In the genomic region with DNA sequence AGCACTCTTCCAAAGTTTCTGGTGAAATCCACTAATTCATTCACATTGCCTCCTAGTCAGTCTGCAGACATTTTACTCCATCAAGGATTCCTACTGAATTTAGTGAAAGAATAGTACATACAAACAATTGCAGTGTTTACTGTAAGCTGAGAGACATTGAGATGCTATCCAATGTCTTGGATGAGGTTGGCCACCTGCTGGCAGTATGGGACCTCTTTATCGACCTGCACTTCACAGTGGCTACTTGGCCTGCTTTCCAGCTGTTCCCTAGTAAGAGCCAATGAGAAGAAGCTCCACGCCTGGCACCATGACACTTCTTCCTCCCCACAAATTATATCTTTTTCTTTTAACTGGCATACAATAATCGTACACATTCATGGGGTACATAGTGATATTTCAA, we compare ENCODE assay signal across 16 cellular contexts.
"Had no signal": no experiment of that assay in that cellular context is flagged by ENCODE, and none has a peak within 500 bp of the region (broad histone marks: within the 10 kb centered on the region; RNA-seq: fewer than 3 reads in every experiment).

No MANE protein-coding gene starts in this region.

- H3K36me3 Mint-ChIP-seq: neural progenitor cell had no signal

- H3K9me3 ChIP-seq: adrenal gland, ovary had no signal

- H3K27me3 ChIP-seq: adrenal gland, neural progenitor cell, ovary had no signal

- ATAC-seq: effector memory CD8-positive, alpha-beta T cell; gastroesophageal sphincter; left colon; sciatic nerve had no signal

- H3K36me3 ChIP-seq: adrenal gland, gastroesophageal sphincter, neural progenitor cell, ovary, suprapubic skin had no signal

- H2AFZ ChIP-seq: neural progenitor cell had no signal

- H3K27ac ChIP-seq: adrenal gland, epithelial cell of prostate, gastroesophageal sphincter, neural progenitor cell, ovary, suprapubic skin had no signal

- DNase-seq: activated CD4-positive, alpha-beta T cell treated with anti-CD3 and anti-CD28 coated beads, Interleukin-2, amount 50 U/mL, for 4 hours; activated CD4-positive, CD25-positive, alpha-beta regulatory T cell treated with anti-CD3 and anti-CD28 coated beads, Interleukin-2, amount 50 U/mL, for 72 hours; activated T-cell treated with anti-CD3 and anti-CD28 coated beads, Interleukin-2, amount 50 U/mL, for 1 hour; adrenal gland; dermis blood vessel endothelial cell; effector memory CD8-positive, alpha-beta T cell; left colon; midbrain; ovary had no signal

- H3K4me1 Mint-ChIP-seq: activated naive CD4-positive, alpha-beta T cell treated with anti-CD3 and anti-CD28 coated beads, Interleukin-2, amount 50 U/mL, for 24 hours; neural progenitor cell had no signal

- H3K4me3 ChIP-seq: adrenal gland, gastroesophageal sphincter, neural progenitor cell, ovary, suprapubic skin had no signal

- H3K4me2 ChIP-seq: neural progenitor cell had no signal

- H3K4me3 Mint-ChIP-seq: activated naive CD4-positive, alpha-beta T cell treated with anti-CD3 and anti-CD28 coated beads, Interleukin-2, amount 50 U/mL, for 24 hours; effector memory CD8-positive, alpha-beta T cell; neural progenitor cell; stimulated activated naive CD8-positive, alpha-beta T cell treated with anti-CD3 and anti-CD28 coated beads, Interleukin-15, Interleukin-2, amounts not matched to agents 100 ng/mL and 50 ng/mL, for 24 hours had no signal

- H3K4me1 ChIP-seq: adrenal gland, gastroesophageal sphincter, neural progenitor cell, suprapubic skin had no signal

- H3K27ac Mint-ChIP-seq: activated naive CD4-positive, alpha-beta T cell treated with anti-CD3 and anti-CD28 coated beads, Interleukin-2, amount 50 U/mL, for 24 hours; effector memory CD8-positive, alpha-beta T cell; neural progenitor cell; stimulated activated naive CD8-positive, alpha-beta T cell treated with anti-CD3 and anti-CD28 coated beads, Interleukin-15, Interleukin-2, amounts not matched to agents 100 ng/mL and 50 ng/mL, for 24 hours had no signal
